14 cellular contexts compared by ENCODE assay signal in the genomic region with DNA sequence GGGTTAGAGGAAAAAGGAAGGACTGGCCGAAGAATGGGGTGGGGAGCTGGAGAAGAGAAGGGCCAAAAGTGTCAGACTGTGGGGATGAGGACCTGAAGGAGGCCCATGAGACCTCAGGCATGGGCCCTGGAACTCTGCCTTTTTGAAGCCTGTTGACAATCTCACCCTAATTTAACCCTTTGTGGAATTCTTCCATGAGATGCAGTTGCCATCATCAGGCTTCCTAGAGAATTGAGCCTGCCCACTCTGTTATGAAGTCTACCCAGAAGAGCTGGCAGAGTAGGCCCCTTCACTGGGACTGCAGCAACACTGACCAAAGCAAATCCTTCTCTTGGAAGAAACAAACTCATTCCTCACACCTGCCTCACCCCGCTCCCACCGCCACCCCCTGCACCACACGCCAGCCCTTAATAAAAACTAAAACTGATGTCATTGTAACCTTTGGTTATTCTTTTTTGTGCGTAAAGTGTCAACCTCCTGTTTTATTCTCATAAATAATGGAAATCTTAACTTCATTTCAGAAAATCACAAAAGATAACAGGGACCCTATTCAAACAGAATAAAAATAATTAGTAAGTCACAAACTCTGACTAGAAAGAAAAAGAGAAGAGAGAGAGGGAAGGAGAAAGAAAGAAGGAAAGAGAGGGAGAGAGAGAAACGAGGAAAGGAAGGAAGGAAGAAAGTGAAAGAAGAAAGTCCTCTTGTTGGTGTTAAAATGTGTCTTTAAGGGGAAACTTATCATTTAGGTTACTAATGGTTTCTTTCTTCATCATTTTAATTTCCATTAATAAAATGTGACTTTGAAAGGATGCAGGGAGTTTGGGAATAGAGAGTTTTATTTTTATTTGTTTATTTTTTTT.
DNase-seq lines count a peak whose midpoint lies in the region; ATAC-seq, FAIRE-seq and TF ChIP-seq lines count a peak whose summit lies in the region.
"Had no signal": no experiment of that assay in that cellular context is flagged by ENCODE, and none has a peak within 500 bp of the region (broad histone marks: within the 10 kb centered on the region; RNA-seq: fewer than 3 reads in every experiment).

No MANE protein-coding gene starts in this region.

- no peak overlapping the region for H3K27ac Mint-ChIP-seq in CD4-positive, alpha-beta T cell
- H3K27ac Mint-ChIP-seq in activated T-helper 17 cell treated with anti-CD3 and anti-CD28 coated beads, Interleukin-2, amount 50 U/mL, for 72 hours, result peak overlapping the region; percentile 71
- H3K27ac Mint-ChIP-seq in CD4-positive, alpha-beta memory T cell, result peak overlapping the region in 2 of 7 donors; percentile 19 to 28

- H3K4me3 Mint-ChIP-seq in CD4-positive, alpha-beta T cell, result peak overlapping the region; percentile 67
- H3K4me3 Mint-ChIP-seq in activated T-helper 17 cell treated with anti-CD3 and anti-CD28 coated beads, Interleukin-2, amount 50 U/mL, for 72 hours, result peak overlapping the region; percentile 60
- H3K4me3 Mint-ChIP-seq in CD4-positive, alpha-beta memory T cell, result peak overlapping the region in 2 of 8 donors; percentile 50 to 57

- intact Hi-C loops in CD4-positive, alpha-beta T cell (cut with DNase I, micrococcal nuclease), result no loop called here
- intact Hi-C loops in left ventricle myocardium inferior (cut with micrococcal nuclease) (loop anchor here (5.0 kb wide), 1 partner anchor 146 kb away; no protein-coding TSS in a partner anchor), gastrocnemius medialis (cut with DNase I; ENCODE audit: low total_unique reads) (no loop called here)
- intact Hi-C loops in CD4-positive, alpha-beta memory T cell (cut with micrococcal nuclease), result no loop called here

- peaks cover 3% of the 10 kb centered on the region for H3K36me3 ChIP-seq in left ventricle myocardium inferior
- H3K36me3 ChIP-seq in gastrocnemius medialis, result no peaks in the 10 kb centered on the region
- no peaks in the 10 kb centered on the region for H3K36me3 ChIP-seq in CD4-positive, alpha-beta memory T cell (ENCODE audit: insufficient read depth, low read length)

- H3K9me3 ChIP-seq in CD4-positive, alpha-beta T cell (ENCODE audit: control insufficient read depth, low read length), result no peaks in the 10 kb centered on the region
- H3K9me3 ChIP-seq in left ventricle myocardium inferior (replicated peaks) (no peaks in the 10 kb centered on the region), gastrocnemius medialis (no peaks in the 10 kb centered on the region)
- no peaks in the 10 kb centered on the region for H3K9me3 ChIP-seq in CD4-positive, alpha-beta memory T cell (ENCODE audit: control insufficient read depth in 1 of 2, low read length in 2 of 2)

- TF ChIP-seq POLR2A in gastrocnemius medialis (IDR thresholded peaks at IDR 0.05) (peak in 1 of 2 donors; percentile 25), GM12891 (IDR thresholded peaks at IDR 0.05; ENCODE audit: low read depth, low read length) (no peak)

- H3K4me1 Mint-ChIP-seq in CD4-positive, alpha-beta T cell (ENCODE audit: low read depth), result peaks cover 18% of the 10 kb centered on the region
- peaks cover 22% of the 10 kb centered on the region for H3K4me1 Mint-ChIP-seq in activated T-helper 17 cell treated with anti-CD3 and anti-CD28 coated beads, Interleukin-2, amount 50 U/mL, for 72 hours
- peaks cover 9 to 37% (median 22%) of the 10 kb centered on the region in 4 donors for H3K4me1 Mint-ChIP-seq in CD4-positive, alpha-beta memory T cell

- H3K4me1 ChIP-seq in left ventricle myocardium inferior (peaks cover 59% of the 10 kb centered on the region), gastrocnemius medialis (peaks cover 32 to 45% of the 10 kb centered on the region in 2 donors)
- H3K4me1 ChIP-seq in CD4-positive, alpha-beta memory T cell (ENCODE audit: insufficient read depth, low read length), result peaks cover 25% of the 10 kb centered on the region

- CTCF ChIA-PET in CD4-positive, alpha-beta T cell (lab: Charles Lee), result no interaction called here
- CTCF ChIA-PET in CD4-positive, alpha-beta memory T cell (lab: Charles Lee; ENCODE audit: partially characterized antibody), result interaction anchor here (0.9 kb wide), 1 partner anchor 169 kb away, joined by 3 read pairs; no protein-coding TSS in a partner anchor

- no peaks in the 10 kb centered on the region for H3K27me3 ChIP-seq in CD4-positive, alpha-beta T cell (ENCODE audit: control insufficient read depth, insufficient read depth, low read length)
- H3K27me3 ChIP-seq in left ventricle myocardium inferior (ENCODE audit: low read depth), result no peaks in the 10 kb centered on the region
- H3K27me3 ChIP-seq in gastrocnemius medialis, result no peaks in the 10 kb centered on the region
- no peaks in the 10 kb centered on the region for H3K27me3 ChIP-seq in CD4-positive, alpha-beta memory T cell (ENCODE audit: insufficient read depth, low read length)

- no peak for FAIRE-seq in GM12891 (lab: Jason Lieb, UNC)

- DNase-seq in CD4-positive, alpha-beta T cell, result no peak
- DNase-seq in left ventricle myocardium inferior (no peak), gastrocnemius medialis (no peak), GM19238 (ENCODE audit: insufficient read length, low spot score) (no peak), medulla oblongata (ENCODE audit: extremely low spot score) (no peak), GM12891 (ENCODE audit: insufficient read length, low spot score) (no peak)
- no peak for DNase-seq in CD4-positive, alpha-beta memory T cell
- DNase-seq: activated CD8-positive, alpha-beta memory T cell treated with anti-CD3 and anti-CD28 coated beads for 24 hours; effector CD4-positive, alpha-beta T cell; GDM1; hippocampal formation; NCI-H2081 had no signal

- H3K27ac ChIP-seq in CD4-positive, alpha-beta T cell (ENCODE audit: low read depth, low read length), result no peak overlapping the region
- H3K27ac ChIP-seq in left ventricle myocardium inferior (replicated peaks) (peak overlapping the region; percentile 93), gastrocnemius medialis (peak overlapping the region; percentile 58 to 84 (median 72))
- no peak overlapping the region for H3K27ac ChIP-seq in CD4-positive, alpha-beta memory T cell (ENCODE audit: low read depth, low read length)
- H3K27ac ChIP-seq: C4-2B had no signal

- no peak for ATAC-seq in CD4-positive, alpha-beta T cell (ENCODE audit: poor library complexity)
- no peak for ATAC-seq in activated T-helper 17 cell treated with anti-CD3 and anti-CD28 coated beads, Interleukin-2, amount 50 U/mL, for 72 hours (replicated peaks)
- no peak for ATAC-seq in gastrocnemius medialis

- in situ Hi-C loops in gastrocnemius medialis (cut with MboI; ENCODE audit: low sequenced_read_pairs in 4 of 4), result loop anchor here in 2 of 4 donors (10.0 to 25.0 kb wide), 2 partner anchors 54 to 151 kb away; no protein-coding TSS in a partner anchor

- no peaks in the 10 kb centered on the region for H3K9me3 Mint-ChIP-seq in CD4-positive, alpha-beta T cell
- H3K9me3 Mint-ChIP-seq in activated T-helper 17 cell treated with anti-CD3 and anti-CD28 coated beads, Interleukin-2, amount 50 U/mL, for 72 hours, result no peaks in the 10 kb centered on the region
- peaks cover 0 to 5% (median 0%) of the 10 kb centered on the region in 8 donors for H3K9me3 Mint-ChIP-seq in CD4-positive, alpha-beta memory T cell

- no peaks in the 10 kb centered on the region for H3K36me3 Mint-ChIP-seq in CD4-positive, alpha-beta T cell (ENCODE audit: low read depth)
- H3K36me3 Mint-ChIP-seq in activated T-helper 17 cell treated with anti-CD3 and anti-CD28 coated beads, Interleukin-2, amount 50 U/mL, for 72 hours (ENCODE audit: low read depth), result no peaks in the 10 kb centered on the region
- peaks cover 3 to 12% of the 10 kb centered on the region in 2 donors for H3K36me3 Mint-ChIP-seq in CD4-positive, alpha-beta memory T cell

- POLR2A ChIA-PET in CD4-positive, alpha-beta T cell (lab: Charles Lee), result no interaction called here
- POLR2A ChIA-PET in CD4-positive, alpha-beta memory T cell (lab: Charles Lee; ENCODE audit: partially characterized antibody), result interaction anchor here (0.6 kb wide), 1 partner anchor 363 kb away, joined by 3 read pairs; no protein-coding TSS in a partner anchor

- H3K27me3 Mint-ChIP-seq in CD4-positive, alpha-beta T cell, result no peaks in the 10 kb centered on the region
- no peaks in the 10 kb centered on the region for H3K27me3 Mint-ChIP-seq in activated T-helper 17 cell treated with anti-CD3 and anti-CD28 coated beads, Interleukin-2, amount 50 U/mL, for 72 hours
- H3K27me3 Mint-ChIP-seq in CD4-positive, alpha-beta memory T cell, result no peaks in the 10 kb centered on the region

- no peak for TF ChIP-seq CTCF in CD4-positive, alpha-beta T cell (IDR thresholded peaks at IDR 0.05)
- TF ChIP-seq CTCF in left ventricle myocardium inferior (IDR thresholded peaks at IDR 0.05; ENCODE audit: borderline replicate concordance), result no peak
- TF ChIP-seq CTCF in gastrocnemius medialis (IDR thresholded peaks at IDR 0.05 in 4 of 5, conservative IDR thresholded peaks at IDR 0.05 in 1 of 5), result no peak

- peak overlapping the region; percentile 48 for H3K4me3 ChIP-seq in left ventricle myocardium inferior
- peak overlapping the region in 2 of 4 donors; percentile 11 to 12 for H3K4me3 ChIP-seq in gastrocnemius medialis
- no peak overlapping the region for H3K4me3 ChIP-seq in CD4-positive, alpha-beta memory T cell (ENCODE audit: low read length in 2 of 2)

TF ChIP-seq in GM12891, 5 proteins besides CTCF, POLR2A, EP300 and RAD21:
- no peak for TF ChIP-seq PAX5 (IDR thresholded peaks at IDR 0.05; ENCODE audit: insufficient read depth, low read length, severe bottlenecking)
- no peak for TF ChIP-seq TAF1 (IDR thresholded peaks at IDR 0.05; ENCODE audit: low read depth, low read length)
- no peak for TF ChIP-seq SPI1 (IDR thresholded peaks at IDR 0.05; ENCODE audit: low read depth, low read length)
- no peak for TF ChIP-seq POU2F2 (IDR thresholded peaks at IDR 0.05; ENCODE audit: low read depth, low read length)
- no peak for TF ChIP-seq POLR2AphosphoS5 (IDR thresholded peaks at IDR 0.05; ENCODE audit: low read depth, low read length)

Comparison
In these comparisons a context has a peak if more than half of its experiments do, and no peak if none do; other contexts are left out.
1. H3K27ac ChIP-seq: peak in left ventricle myocardium inferior (single experiment) and gastrocnemius medialis (4 of 4); none in CD4-positive, alpha-beta T cell (single experiment) and CD4-positive, alpha-beta memory T cell (single experiment).